Comparison of ENCODE assay signal across 1 cellular context in the genomic region with DNA sequence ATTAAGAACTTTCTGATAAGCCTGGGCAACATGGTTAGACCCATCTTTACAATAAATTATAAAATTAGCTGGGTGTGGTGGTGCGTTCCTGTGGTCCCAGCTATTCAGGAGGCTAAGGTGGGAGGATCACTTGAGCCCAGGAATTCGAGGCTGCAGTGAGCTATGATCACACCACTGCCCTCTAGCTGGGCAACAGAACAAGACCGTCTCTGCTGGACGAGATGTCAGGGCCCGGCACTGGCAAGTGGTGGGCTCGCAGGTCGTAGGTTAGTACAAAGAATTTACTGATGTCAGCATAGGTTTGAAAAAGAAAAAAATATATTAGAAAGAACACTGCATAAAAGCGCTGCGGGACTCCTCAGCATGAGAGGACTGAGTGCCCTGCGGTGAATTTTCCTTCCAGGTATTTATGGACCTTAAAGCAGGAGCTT.
TF ChIP-seq lines count a peak whose summit lies in the region.

No MANE protein-coding gene starts in this region.

TF ChIP-seq in H1, 55 proteins besides CTCF, POLR2A, EP300 and RAD21:
- TF ChIP-seq TCF12 (IDR thresholded peaks at IDR 0.05; ENCODE audit: low read depth, low read length) = no peak
- TF ChIP-seq ATF2 (IDR thresholded peaks at IDR 0.05; ENCODE audit: low read length) = peak; percentile 56; the same call in 1 of the 2 replicates
- peak; percentile 72 for TF ChIP-seq TEAD4 (IDR thresholded peaks at IDR 0.05; ENCODE audit: low read depth, low read length)
- peak; percentile 90 for TF ChIP-seq KDM1A (IDR thresholded peaks at IDR 0.05; ENCODE audit: borderline replicate concordance, low read length)
- peak in 1 of 2 experiments; percentile 60; a peak in 1 of 4 replicates for TF ChIP-seq HDAC2 (IDR thresholded peaks at IDR 0.05; ENCODE audit: borderline replicate concordance in 1 of 2, low read depth in 2 of 2, low read length in 2 of 2)
- no peak for TF ChIP-seq YY1 (IDR thresholded peaks at IDR 0.05; ENCODE audit: low read depth, low read length)
- TF ChIP-seq CHD2 (IDR thresholded peaks at IDR 0.05; ENCODE audit: low read length) = 0 out of 2 replicates have a peak, but pooled peaks have one; percentile 28
- 0 out of 2 replicates have a peak, but pooled peaks have one; percentile 12 for TF ChIP-seq MAFK (IDR thresholded peaks at IDR 0.05; ENCODE audit: low read depth, low read length)
- peak; percentile 45; the same call in 1 of the 2 replicates for TF ChIP-seq JUN (IDR thresholded peaks at IDR 0.05; ENCODE audit: low read depth, low read length)
